In the genomic region with DNA sequence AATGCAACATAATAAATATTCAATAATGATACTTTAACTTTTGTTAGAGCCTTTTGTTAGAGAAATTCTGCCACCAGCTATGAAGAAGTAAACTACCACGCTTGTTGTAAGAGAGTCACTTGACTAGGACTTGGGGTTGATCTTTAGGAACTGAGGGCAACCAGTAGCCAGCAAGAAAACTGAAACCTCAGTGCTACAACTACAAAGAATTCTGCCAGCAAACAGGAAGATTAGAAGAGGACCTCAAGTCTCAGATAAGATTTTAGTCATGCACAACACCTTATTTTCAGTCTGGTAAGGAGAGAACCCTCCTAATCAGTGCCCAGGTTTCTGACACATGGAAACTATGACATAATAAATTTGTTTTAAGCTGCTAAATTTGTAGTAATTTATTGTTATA, we compare ENCODE assay signal across 23 cellular contexts.
"Had no signal": no experiment of that assay in that cellular context is flagged by ENCODE, and none has a peak within 500 bp of the region (broad histone marks: within the 10 kb centered on the region; RNA-seq: fewer than 3 reads in every experiment).

No MANE protein-coding gene starts in this region.

- H3K9me3 ChIP-seq: colonic mucosa, esophagus squamous epithelium, gastrocnemius medialis, heart right ventricle, left lung, lower lobe of right lung had no signal

- H3K4me1 ChIP-seq: colonic mucosa, esophagus squamous epithelium, gastrocnemius medialis, heart right ventricle, left lung, lower lobe of right lung had no signal

- H3K36me3 ChIP-seq: colonic mucosa, esophagus squamous epithelium, gastrocnemius medialis, heart right ventricle, left lung, lower lobe of right lung had no signal

- H3K27me3 ChIP-seq: colonic mucosa, esophagus squamous epithelium, gastrocnemius medialis, heart right ventricle, left lung had no signal

- ATAC-seq: effector memory CD8-positive, alpha-beta T cell; esophagus mucosa; gastrocnemius medialis; heart right ventricle; left cardiac atrium; left lung; left ventricle myocardium superior; lower lobe of right lung; naive thymus-derived CD4-positive, alpha-beta T cell had no signal

- H3K27ac ChIP-seq: colonic mucosa, epithelial cell of prostate, esophagus squamous epithelium, gastrocnemius medialis, heart right ventricle, left lung, lower lobe of right lung had no signal

- DNase-seq: colonic mucosa; cortex of kidney; effector CD8-positive, alpha-beta T cell; effector memory CD8-positive, alpha-beta T cell; endodermal cell; erythroblast; esophagus squamous epithelium; foreskin fibroblast; foreskin melanocyte; gastrocnemius medialis; glutamatergic neuron; head of caudate nucleus; heart right ventricle; hippocampal formation; left cardiac atrium; left lung; left ventricle myocardium superior; lower lobe of right lung; mesendoderm; midbrain; naive thymus-derived CD4-positive, alpha-beta T cell had no signal

- H3K4me3 ChIP-seq: colonic mucosa, esophagus squamous epithelium, gastrocnemius medialis, heart right ventricle, left lung, lower lobe of right lung had no signal
